ENCODE assay signal across 1 cellular context in genomic region chr9:93427655-93428379, GRCh38.
TF ChIP-seq lines count a peak whose summit lies in the region.

No MANE protein-coding gene starts in this region.

TF ChIP-seq in HepG2, 621 proteins besides CTCF, POLR2A, EP300 and RAD21 (continued from another document):
- TF ChIP-seq EHMT2 (IDR thresholded peaks at IDR 0.05; ENCODE audit: borderline replicate concordance, low read depth, low read length) (no peak), STAG1 (CRISPR knock-in tag; IDR thresholded peaks at IDR 0.05) (peak; percentile 72), SMC3 (IDR thresholded peaks at IDR 0.05; ENCODE audit: low read length) (peak; percentile 49)
